ENCODE assay signal across 8 cellular contexts in genomic region chr2:218068721-218069334, GRCh38. TPM values are rescaled to one million over a fixed set of nuclear protein-coding genes. Genes with fewer than 3 reads are reported as not detected.
DNase-seq lines count a peak whose midpoint lies in the region; ATAC-seq and TF ChIP-seq lines count a peak whose summit lies in the region.
"Not testable (repeated sequence)": the region's sequence is repeated elsewhere in the genome, so short reads cannot be mapped to it uniquely, and the experiment has no call there.

TSS of gene RUFY4 (plus strand) at chr2:218069253. CDS start at chr2:218070606, 1,353 bp downstream.

- TF ChIP-seq CTCF in lower lobe of right lung (IDR thresholded peaks at IDR 0.05), result peak; percentile 80

- H3K4me3 ChIP-seq in lower lobe of right lung, result peak within 1 kb of the TSS; percentile 42

- H3K9me3 ChIP-seq in lower lobe of right lung, result not testable (repeated sequence)

- not testable (repeated sequence) for H3K27me3 ChIP-seq in lower lobe of right lung (ENCODE audit: low read depth)

- not testable (repeated sequence) for H3K4me1 ChIP-seq in lower lobe of right lung

- peak; percentile 94 for ATAC-seq in GM19463 (IDR thresholded peaks at IDR 0.05; ENCODE audit: unreplicated experiment)
- ATAC-seq in HG03575 (IDR thresholded peaks at IDR 0.05; ENCODE audit: extremely low read depth, insufficient number of reproducible peaks, low FRiP score, unreplicated experiment), result peak; percentile 72
- ATAC-seq in lower lobe of right lung, result peak; percentile 80 to 85

- not testable (repeated sequence) for H3K27ac ChIP-seq in lower lobe of right lung

- not testable (repeated sequence) for H3K36me3 ChIP-seq in lower lobe of right lung

- intact Hi-C loops in lower lobe of right lung (cut with DNase I), result not testable (repeated sequence)

- DNase-seq in CD1c-positive myeloid dendritic cell (ENCODE audit: extremely low spot score) (peak; percentile 77), NCI-H748 treated with DMSO at 0.1 percent for 48 hours (lab: John Stamatoyannopoulos, UW) (peak; percentile 67), ecto neural progenitor cell (ENCODE audit: low spot score) (peak; percentile 78), lower lobe of right lung (peak; percentile 69)
- peak; percentile 50 to 64 for DNase-seq in activated CD4-positive, alpha-beta T cell treated with anti-CD3 and anti-CD28 coated beads, Interleukin-2, amount 50 U/mL, for 48 hours
- peak; percentile 39 to 41 for DNase-seq in stimulated activated CD4-positive, alpha-beta T cell treated with anti-CD3 and anti-CD28 coated beads, Interleukin-4, amount 100 ng/mL, for 48 hours (ENCODE audit: low read depth in 2 of 2)

RNA-seq across cellular contexts. Expression of gene RUFY4, which starts in this region (rescaled TPM):
- total RNA-seq in lower lobe of right lung, result not detected

Comparison
In these comparisons a context has a peak if more than half of its experiments do, and no peak if none do; other contexts are left out.
1. Peak in DNase-seq, ATAC-seq and H3K4me3 ChIP-seq in lower lobe of right lung; RNA of the gene not detected or under 1 TPM.